ENCODE assay signal across 16 cellular contexts in the genomic region with DNA sequence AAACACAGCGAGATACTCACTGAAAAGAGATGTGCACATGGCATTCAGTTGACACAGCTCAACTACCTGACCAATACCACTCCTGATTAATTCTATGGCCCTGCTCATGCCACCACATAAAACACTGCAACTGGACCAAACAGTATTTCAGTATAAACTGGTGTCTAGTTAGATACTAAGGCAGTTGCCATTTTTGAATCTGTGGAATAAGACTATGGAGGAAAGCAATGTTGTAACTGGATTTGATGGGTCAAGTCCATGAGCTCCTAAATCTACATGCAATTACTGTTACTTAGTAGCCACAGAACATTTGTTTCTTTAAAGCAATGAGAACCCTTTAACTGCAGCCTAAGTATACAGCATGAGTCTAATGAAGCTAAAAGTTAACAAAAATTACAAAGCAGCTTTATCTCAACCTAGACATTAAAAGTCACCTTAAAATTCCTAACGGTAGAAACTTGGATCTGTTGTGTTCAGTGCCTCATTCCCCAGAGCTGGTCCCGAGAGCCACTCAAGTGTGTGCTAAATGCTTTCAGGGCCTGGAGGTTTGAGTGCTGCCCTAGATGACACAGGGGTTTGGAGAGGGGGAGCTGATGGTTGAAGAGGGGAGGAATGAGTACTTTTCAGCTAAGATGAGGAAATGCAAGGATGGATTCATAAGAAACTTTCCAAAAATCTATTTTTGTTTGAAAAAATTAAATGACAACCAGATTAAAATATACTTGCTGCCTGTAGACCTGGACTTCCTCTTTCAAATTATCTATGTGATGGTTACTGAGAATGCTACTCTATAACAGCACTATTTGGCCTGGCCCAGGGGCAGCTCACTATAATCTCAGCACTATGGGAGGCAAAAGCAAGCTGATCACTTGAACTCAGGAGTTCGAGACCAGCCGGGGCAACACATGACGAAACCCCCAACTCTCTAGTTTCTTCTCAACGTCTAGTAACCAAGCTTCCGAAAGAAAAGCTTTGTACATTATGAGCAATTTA. TPM values are rescaled to one million over a fixed set of nuclear protein-coding genes. Genes with fewer than 3 reads are reported as not detected.
A peak's percentile ranks its signal among the peaks of the same experiment; 100 is the strongest.
DNase-seq lines count a peak whose midpoint lies in the region; ATAC-seq, FAIRE-seq and TF ChIP-seq lines count a peak whose summit lies in the region.
"Had no signal": no experiment of that assay in that cellular context is flagged by ENCODE, and none has a peak within 500 bp of the region (broad histone marks: within the 10 kb centered on the region; RNA-seq: fewer than 3 reads in every experiment).

No MANE protein-coding gene starts in this region.

- no peak for DNase-seq in activated naive CD4-positive, alpha-beta T cell treated with anti-CD3 and anti-CD28 coated beads, Interleukin-2, amount 50 U/mL, for 72 hours (ENCODE audit: low spot score in 2 of 2)
- DNase-seq in activated naive CD4-positive, alpha-beta T cell treated with anti-CD3 and anti-CD28 coated beads for 36 hours: no peak
- DNase-seq in HFFc6 (no peak), frontal cortex (ENCODE audit: low spot score in 2 of 2) (no peak)
- peak; percentile 30 for DNase-seq in activated CD8-positive, alpha-beta memory T cell treated with anti-CD3 and anti-CD28 coated beads, Interleukin-2, amount 50 U/mL, for 48 hours
- DNase-seq in stimulated activated naive B cell treated with anti-CD40 and anti-IgM and Interleukin-4, amounts not matched to agents 10 μg/mL and 1 μg/mL and 100 μg/mL, for 72 hours: no peak
- DNase-seq: effector CD8-positive, alpha-beta T cell; GF-D8; GOT3; islet precursor cell; NCI-H345; SJCRH30; stimulated activated CD4-positive, alpha-beta T cell treated with anti-CD3 and anti-CD28 coated beads, Interleukin-15, amount 100 ng/mL, for 24 hours had no signal

- H3K4me3 Mint-ChIP-seq in activated naive CD4-positive, alpha-beta T cell treated with anti-CD3 and anti-CD28 coated beads for 36 hours: no peak overlapping the region
- no peak overlapping the region for H3K4me3 Mint-ChIP-seq in HFFc6
- no peak overlapping the region for H3K4me3 Mint-ChIP-seq in stimulated activated naive B cell treated with anti-CD40 and anti-IgM and Interleukin-4, amounts not matched to agents 10 μg/mL and 1 μg/mL and 100 μg/mL, for 72 hours

- peak overlapping the region; percentile 16 to 37 for H3K27ac Mint-ChIP-seq in activated naive CD4-positive, alpha-beta T cell treated with anti-CD3 and anti-CD28 coated beads, Interleukin-2, amount 50 U/mL, for 72 hours
- H3K27ac Mint-ChIP-seq in activated naive CD4-positive, alpha-beta T cell treated with anti-CD3 and anti-CD28 coated beads for 36 hours: no peak overlapping the region
- peak overlapping the region; percentile 75 for H3K27ac Mint-ChIP-seq in HFFc6
- peak overlapping the region; percentile 88 for H3K27ac Mint-ChIP-seq in stimulated activated naive B cell treated with anti-CD40 and anti-IgM and Interleukin-4, amounts not matched to agents 10 μg/mL and 1 μg/mL and 100 μg/mL, for 72 hours

- no peak for FAIRE-seq in frontal cortex (lab: Jason Lieb, UNC)
- FAIRE-seq: HTR-8/SVneo had no signal

- intact Hi-C loops in activated naive CD4-positive, alpha-beta T cell treated with anti-CD3 and anti-CD28 coated beads for 36 hours (cut with micrococcal nuclease): no loop called here

- CTCF ChIA-PET in activated naive CD4-positive, alpha-beta T cell treated with anti-CD3 and anti-CD28 coated beads for 36 hours (lab: Charles Lee): no interaction called here

- H3K4me1 Mint-ChIP-seq in activated naive CD4-positive, alpha-beta T cell treated with anti-CD3 and anti-CD28 coated beads for 36 hours (ENCODE audit: low read depth): peaks cover 11% of the 10 kb centered on the region
- H3K4me1 Mint-ChIP-seq in HFFc6 (ENCODE audit: low read depth): peaks cover 18% of the 10 kb centered on the region
- H3K4me1 Mint-ChIP-seq in stimulated activated naive B cell treated with anti-CD40 and anti-IgM and Interleukin-4, amounts not matched to agents 10 μg/mL and 1 μg/mL and 100 μg/mL, for 72 hours: peaks cover 38 to 55% of the 10 kb centered on the region in 2 donors

- no peaks in the 10 kb centered on the region for H3K27me3 Mint-ChIP-seq in activated naive CD4-positive, alpha-beta T cell treated with anti-CD3 and anti-CD28 coated beads for 36 hours (ENCODE audit: low read depth)
- H3K27me3 Mint-ChIP-seq in HFFc6 (ENCODE audit: insufficient read depth): no peaks in the 10 kb centered on the region; the same call in 1 of the 2 replicates
- no peaks in the 10 kb centered on the region for H3K27me3 Mint-ChIP-seq in stimulated activated naive B cell treated with anti-CD40 and anti-IgM and Interleukin-4, amounts not matched to agents 10 μg/mL and 1 μg/mL and 100 μg/mL, for 72 hours

- no peaks in the 10 kb centered on the region for H3K9me3 Mint-ChIP-seq in activated naive CD4-positive, alpha-beta T cell treated with anti-CD3 and anti-CD28 coated beads, Interleukin-2, amount 50 U/mL, for 72 hours
- no peaks in the 10 kb centered on the region for H3K9me3 Mint-ChIP-seq in activated naive CD4-positive, alpha-beta T cell treated with anti-CD3 and anti-CD28 coated beads for 36 hours
- H3K9me3 Mint-ChIP-seq in HFFc6: no peaks in the 10 kb centered on the region
- no peaks in the 10 kb centered on the region for H3K9me3 Mint-ChIP-seq in stimulated activated naive B cell treated with anti-CD40 and anti-IgM and Interleukin-4, amounts not matched to agents 10 μg/mL and 1 μg/mL and 100 μg/mL, for 72 hours

- peaks cover 21 to 49% of the 10 kb centered on the region in 2 donors for H3K36me3 Mint-ChIP-seq in activated naive CD4-positive, alpha-beta T cell treated with anti-CD3 and anti-CD28 coated beads, Interleukin-2, amount 50 U/mL, for 72 hours
- peaks cover 82% of the 10 kb centered on the region for H3K36me3 Mint-ChIP-seq in activated naive CD4-positive, alpha-beta T cell treated with anti-CD3 and anti-CD28 coated beads for 36 hours (ENCODE audit: low read depth)
- peaks cover 57% of the 10 kb centered on the region for H3K36me3 Mint-ChIP-seq in HFFc6 (ENCODE audit: low read depth)
- peaks cover 65 to 75% of the 10 kb centered on the region in 2 donors for H3K36me3 Mint-ChIP-seq in stimulated activated naive B cell treated with anti-CD40 and anti-IgM and Interleukin-4, amounts not matched to agents 10 μg/mL and 1 μg/mL and 100 μg/mL, for 72 hours

- ATAC-seq in activated naive CD4-positive, alpha-beta T cell treated with anti-CD3 and anti-CD28 coated beads, Interleukin-2, amount 50 U/mL, for 72 hours: no peak
- ATAC-seq in stimulated activated naive B cell treated with anti-CD40 and anti-IgM and Interleukin-4, amounts not matched to agents 10 μg/mL and 1 μg/mL and 100 μg/mL, for 72 hours (replicated peaks): peak; percentile 41 to 67
- no peak for ATAC-seq in GM19023 (IDR thresholded peaks at IDR 0.05; ENCODE audit: unreplicated experiment)
- no peak for ATAC-seq in GM19324 (IDR thresholded peaks at IDR 0.05; ENCODE audit: low FRiP score, unreplicated experiment)

- no peak for TF ChIP-seq CTCF in HFFc6 (IDR thresholded peaks at IDR 0.05)

RNA-seq across cellular contexts. Expression of a gene that starts 15.6 kb away (rescaled TPM):
- total RNA-seq in activated naive CD4-positive, alpha-beta T cell treated with anti-CD3 and anti-CD28 coated beads, Interleukin-2, amount 50 U/mL, for 72 hours: 100 to 1,000 TPM; 182 to 188 TPM
- 100 to 1,000 TPM; 228 to 237 TPM for total RNA-seq in activated naive CD4-positive, alpha-beta T cell treated with anti-CD3 and anti-CD28 coated beads for 36 hours
- total RNA-seq in HFFc6 (2021; fragmentation: NEBNext Ultra II Directional; extraction: Animal tissue kit (Norgen Biotek cat#: 25700)): 10 to 100 TPM; 69.6 to 97.5 (median 81.8) TPM
- total RNA-seq in frontal cortex: 50.5 TPM

RNA-seq across cellular contexts. Expression of a gene that starts 15.8 kb away (rescaled TPM):
- 10 to 100 TPM; 31.9 to 33.9 TPM for total RNA-seq in activated naive CD4-positive, alpha-beta T cell treated with anti-CD3 and anti-CD28 coated beads, Interleukin-2, amount 50 U/mL, for 72 hours
- total RNA-seq in activated naive CD4-positive, alpha-beta T cell treated with anti-CD3 and anti-CD28 coated beads for 36 hours: 10 to 100 TPM; 28.7 to 30.6 TPM
- 10 to 100 TPM; 12.7 to 19.2 (median 17.9) TPM for total RNA-seq in HFFc6 (2021; fragmentation: NEBNext Ultra II Directional; extraction: Animal tissue kit (Norgen Biotek cat#: 25700))
- 7.3 TPM for total RNA-seq in frontal cortex

Comparison
In these comparisons a context has a peak if more than half of its experiments do, and no peak if none do; other contexts are left out.
1. ATAC-seq: peak in stimulated activated naive B cell treated with anti-CD40 and anti-IgM and Interleukin-4, amounts not matched to agents 10 μg/mL and 1 μg/mL and 100 μg/mL, for 72 hours (2 of 2); none in activated naive CD4-positive, alpha-beta T cell treated with anti-CD3 and anti-CD28 coated beads, Interleukin-2, amount 50 U/mL, for 72 hours (0 of 2), GM19023 (single experiment) and GM19324 (single experiment).